Comparison of ENCODE assay signal across 8 cellular contexts in genomic region chr21:17679002-17679600, GRCh38.
A peak's percentile ranks its signal among the peaks of the same experiment; 100 is the strongest.
DNase-seq lines count a peak whose midpoint lies in the region; ATAC-seq and TF ChIP-seq lines count a peak whose summit lies in the region.

No MANE protein-coding gene starts in this region.

- WGBS in aorta, 2 donors = 0% methylated on average over 1 of the region's 1 CpG

- no peaks in the 10 kb centered on the region for H3K9me3 ChIP-seq in lower lobe of right lung
- H3K9me3 ChIP-seq in aorta (ENCODE audit: control insufficient read depth, low read length) = no peaks in the 10 kb centered on the region

- DNase-seq in activated CD4-positive, CD25-positive, alpha-beta regulatory T cell treated with anti-CD3 and anti-CD28 coated beads, Interleukin-2, amount 50 U/mL, for 16 hours (ENCODE audit: low read depth, low spot score) = peak; percentile 6
- DNase-seq in activated CD4-positive, CD25-positive, alpha-beta regulatory T cell treated with anti-CD3 and anti-CD28 coated beads, Interleukin-2, amount 50 U/mL, for 72 hours = no peak
- DNase-seq in KBM-7 (peak; percentile 60), OCI-M1 (lab: John Stamatoyannopoulos, UW) (peak; percentile 81), coronary artery (ENCODE audit: low spot score) (no peak), lower lobe of right lung (no peak), aorta (no peak)

- in situ Hi-C loops in KBM-7 (cut with MboI; ENCODE audit: low pct_unique_long_range_greater_than_20kb, low sequenced_read_pairs) = loop anchor here (25.0 kb wide), 1 partner anchor 233 kb away; no protein-coding TSS in a partner anchor

- peak; percentile 80 for ATAC-seq in GM21717 (IDR thresholded peaks at IDR 0.05; ENCODE audit: unreplicated experiment)
- peak; percentile 88 to 92 for ATAC-seq in lower lobe of right lung
- peak; percentile 76 for ATAC-seq in aorta (ENCODE audit: low FRiP score)

- no peaks in the 10 kb centered on the region for H3K27me3 ChIP-seq in lower lobe of right lung (ENCODE audit: low read depth)
- H3K27me3 ChIP-seq in aorta (ENCODE audit: control insufficient read depth in 1 of 2, insufficient read depth in 2 of 2, low read length in 1 of 2) = no peaks in the 10 kb centered on the region

- H3K36me3 ChIP-seq in lower lobe of right lung = no peaks in the 10 kb centered on the region
- H3K36me3 ChIP-seq in aorta (ENCODE audit: control insufficient read depth in 1 of 2, insufficient read depth in 2 of 2, low read length in 1 of 2) = no peaks in the 10 kb centered on the region

- TF ChIP-seq CTCF in coronary artery (IDR thresholded peaks at IDR 0.05) = peak; percentile 54
- peak; percentile 78 for TF ChIP-seq CTCF in lower lobe of right lung (IDR thresholded peaks at IDR 0.05)

- intact Hi-C loops in lower lobe of right lung (cut with DNase I) = loop anchor here (10.0 kb wide), 1 partner anchor 246 kb away; no protein-coding TSS in a partner anchor
- intact Hi-C loops in aorta (cut with DNase I) = loop anchor here (5.0 kb wide), 3 partner anchors 223 to 248 kb away; no protein-coding TSS in a partner anchor

- H3K4me1 ChIP-seq in lower lobe of right lung (no peaks in the 10 kb centered on the region), aorta (ENCODE audit: control insufficient read depth in 1 of 2, insufficient read depth in 2 of 2, low read length in 2 of 2) (no peaks in the 10 kb centered on the region)

- H3K27ac ChIP-seq in coronary artery = no peak overlapping the region
- no peak overlapping the region for H3K27ac ChIP-seq in lower lobe of right lung
- H3K27ac ChIP-seq in aorta (ENCODE audit: low read depth in 1 of 2, low read length in 2 of 2) = no peak overlapping the region

- H3K4me3 ChIP-seq in coronary artery = no peak overlapping the region
- H3K4me3 ChIP-seq in lower lobe of right lung = no peak overlapping the region
- no peak overlapping the region for H3K4me3 ChIP-seq in aorta (ENCODE audit: low read length in 2 of 2)

Comparison
In these comparisons a context has a peak if more than half of its experiments do, and no peak if none do; other contexts are left out.
1. DNase-seq: peak in activated CD4-positive, CD25-positive, alpha-beta regulatory T cell treated with anti-CD3 and anti-CD28 coated beads, Interleukin-2, amount 50 U/mL, for 16 hours (single experiment), KBM-7 (single experiment) and OCI-M1 (single experiment); none in activated CD4-positive, CD25-positive, alpha-beta regulatory T cell treated with anti-CD3 and anti-CD28 coated beads, Interleukin-2, amount 50 U/mL, for 72 hours (single experiment), coronary artery (single experiment), lower lobe of right lung (single experiment) and aorta (0 of 2).
2. Peak in every context shown above with its lines, with median percentiles within 50 percentile points of each other: ATAC-seq.